In genomic region chr5:152271420-152271819, GRCh38 we compare ENCODE assay signal across 9 cellular contexts.
A peak's percentile ranks its signal among the peaks of the same experiment; 100 is the strongest.
DNase-seq lines count a peak whose midpoint lies in the region; ATAC-seq, FAIRE-seq and TF ChIP-seq lines count a peak whose summit lies in the region.
"Had no signal": no experiment of that assay in that cellular context is flagged by ENCODE, and none has a peak within 500 bp of the region (broad histone marks: within the 10 kb centered on the region; RNA-seq: fewer than 3 reads in every experiment).

No MANE protein-coding gene starts in this region.

- H3K27ac ChIP-seq in kidney (ENCODE audit: low read depth in 2 of 2, low read length in 2 of 2), result no peak overlapping the region

- H3K4me3 ChIP-seq in kidney (ENCODE audit: low read length in 2 of 2), result no peak overlapping the region

- ATAC-seq in HG03354 (IDR thresholded peaks at IDR 0.05; ENCODE audit: poor library complexity, severe bottlenecking, unreplicated experiment), result peak; percentile 46
- no peak for ATAC-seq in HG02678 (IDR thresholded peaks at IDR 0.05; ENCODE audit: unreplicated experiment)
- no peak for ATAC-seq in HG03025 (IDR thresholded peaks at IDR 0.05; ENCODE audit: low FRiP score, unreplicated experiment)
- no peak for ATAC-seq in esophagus mucosa

- no peaks in the 10 kb centered on the region for H3K9me3 ChIP-seq in kidney (ENCODE audit: control insufficient read depth in 1 of 2, low read length in 2 of 2)

- H3K36me3 ChIP-seq in kidney (ENCODE audit: control insufficient read depth in 1 of 2, insufficient read depth in 2 of 2, low read length in 2 of 2), result no peaks in the 10 kb centered on the region

- H3K9ac ChIP-seq in kidney (ENCODE audit: low read length in 2 of 2), result no peak overlapping the region

- peak; percentile 29 for DNase-seq in COR-L47 (lab: John Stamatoyannopoulos, UW)
- DNase-seq in SHP77 treated with DMSO at 0.1 percent for 48 hours (lab: John Stamatoyannopoulos, UW), result peak; percentile 25
- DNase-seq in kidney, result no peak
- no peak for DNase-seq in activated naive CD4-positive, alpha-beta T cell treated with anti-CD3 and anti-CD28 coated beads, Interleukin-2, amount 50 U/mL, for 16 hours

- peak; percentile 3 for TF ChIP-seq CTCF in kidney (IDR thresholded peaks at IDR 0.05; ENCODE audit: borderline replicate concordance, extremely low read depth, insufficient read depth)

- intact Hi-C loops in kidney (cut with DNase I), result no loop called here

- no peak for FAIRE-seq in kidney (lab: Jason Lieb, UNC)
- FAIRE-seq: GM19239 had no signal

- no peaks in the 10 kb centered on the region for H3K4me1 ChIP-seq in kidney (ENCODE audit: control insufficient read depth in 1 of 2, insufficient read depth in 1 of 2, low read depth in 1 of 2, low read length in 2 of 2)

Comparison
In these comparisons a context has a peak if more than half of its experiments do, and no peak if none do; other contexts are left out.
1. DNase-seq: peak in COR-L47 (single experiment) and SHP77 treated with DMSO at 0.1 percent for 48 hours (single experiment); none in kidney (single experiment) and activated naive CD4-positive, alpha-beta T cell treated with anti-CD3 and anti-CD28 coated beads, Interleukin-2, amount 50 U/mL, for 16 hours (single experiment).